Comparison of ENCODE assay signal across 20 cellular contexts in the genomic region with DNA sequence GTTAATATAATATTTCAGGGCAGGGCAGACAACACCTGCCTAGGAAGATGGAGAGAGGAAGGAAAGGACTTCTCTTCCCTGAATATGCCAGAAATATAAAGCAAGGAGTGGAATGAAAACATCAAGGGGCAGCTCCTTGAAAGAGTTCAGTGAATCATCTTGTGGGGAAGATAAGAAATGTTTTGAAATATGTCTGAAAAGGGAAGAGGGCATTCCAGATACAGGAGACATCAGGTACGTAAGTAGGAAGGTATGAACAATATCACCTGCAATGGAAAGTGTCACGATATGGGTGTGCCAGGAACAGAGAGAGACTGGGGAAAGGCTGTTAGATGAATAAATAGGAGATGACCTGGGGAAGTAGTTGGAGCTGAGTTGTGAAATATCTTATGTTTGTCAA.
"Had no signal": no experiment of that assay in that cellular context is flagged by ENCODE, and none has a peak within 500 bp of the region (broad histone marks: within the 10 kb centered on the region; RNA-seq: fewer than 3 reads in every experiment).

No MANE protein-coding gene starts in this region.

- H3K4me1 Mint-ChIP-seq: activated CD4-positive, alpha-beta memory T cell treated with anti-CD3 and anti-CD28 coated beads, Interleukin-2, amount 10 ng/mL, durations not matched to agents 7 days and 5 days; activated CD4-positive, alpha-beta T cell treated with anti-CD3 and anti-CD28 coated beads, Interleukin-2, amount 10 ng/mL, durations not matched to agents 24 days and 14 days; activated naive CD4-positive, alpha-beta T cell treated with anti-CD3 and anti-CD28 coated beads, Interleukin-2, amount 50 U/mL, for 24 hours had no signal

- H3K27ac Mint-ChIP-seq: activated CD4-positive, alpha-beta memory T cell treated with anti-CD3 and anti-CD28 coated beads, Interleukin-2, amount 10 ng/mL, durations not matched to agents 7 days and 5 days; activated CD4-positive, alpha-beta T cell treated with anti-CD3 and anti-CD28 coated beads, Interleukin-2, amount 10 ng/mL, durations not matched to agents 24 days and 14 days; activated naive CD4-positive, alpha-beta T cell treated with anti-CD3 and anti-CD28 coated beads, Interleukin-2, amount 50 U/mL, for 24 hours; activated T-cell treated with anti-CD3 and anti-CD28 coated beads, Interleukin-2, amount 50 U/mL, for 72 hours; nephron progenitor cell; T-helper 1 cell treated with Interleukin-12 subunit alpha and Interleukin-12 subunit beta and Interleukin-4 antibody, amounts not matched to agents 30 μg/mL and 1 μg/mL, for 36 hours had no signal

- H3K4me3 ChIP-seq: left ventricle myocardium inferior, sigmoid colon, testis, upper lobe of right lung had no signal

- H3K27me3 ChIP-seq: foreskin keratinocyte, sigmoid colon, testis, upper lobe of right lung had no signal

- H3K36me3 ChIP-seq: left ventricle myocardium inferior, sigmoid colon, upper lobe of right lung had no signal

- H3K4me3 Mint-ChIP-seq: activated CD4-positive, alpha-beta memory T cell treated with anti-CD3 and anti-CD28 coated beads, Interleukin-2, amount 10 ng/mL, durations not matched to agents 7 days and 5 days; activated CD4-positive, alpha-beta T cell treated with anti-CD3 and anti-CD28 coated beads, Interleukin-2, amount 10 ng/mL, durations not matched to agents 24 days and 14 days; activated naive CD4-positive, alpha-beta T cell treated with anti-CD3 and anti-CD28 coated beads, Interleukin-2, amount 50 U/mL, for 24 hours; activated T-cell treated with anti-CD3 and anti-CD28 coated beads, Interleukin-2, amount 50 U/mL, for 72 hours; brain; nephron progenitor cell; T-helper 1 cell treated with Interleukin-12 subunit alpha and Interleukin-12 subunit beta and Interleukin-4 antibody, amounts not matched to agents 30 μg/mL and 1 μg/mL, for 36 hours had no signal

- H3K9me3 Mint-ChIP-seq: activated CD4-positive, alpha-beta memory T cell treated with anti-CD3 and anti-CD28 coated beads, Interleukin-2, amount 10 ng/mL, durations not matched to agents 7 days and 5 days; activated CD4-positive, alpha-beta T cell treated with anti-CD3 and anti-CD28 coated beads, Interleukin-2, amount 10 ng/mL, durations not matched to agents 24 days and 14 days; activated naive CD4-positive, alpha-beta T cell treated with anti-CD3 and anti-CD28 coated beads, Interleukin-2, amount 50 U/mL, for 24 hours; activated T-cell treated with anti-CD3 and anti-CD28 coated beads, Interleukin-2, amount 50 U/mL, for 72 hours; brain; nephron progenitor cell had no signal

- ATAC-seq: activated T-cell treated with anti-CD3 and anti-CD28 coated beads, Interleukin-2, amount 50 U/mL, for 72 hours; foreskin keratinocyte; upper lobe of right lung had no signal

- H3K4me1 ChIP-seq: foreskin keratinocyte, testis, upper lobe of right lung had no signal

- H3K27me3 Mint-ChIP-seq: activated CD4-positive, alpha-beta memory T cell treated with anti-CD3 and anti-CD28 coated beads, Interleukin-2, amount 10 ng/mL, durations not matched to agents 7 days and 5 days; activated CD4-positive, alpha-beta T cell treated with anti-CD3 and anti-CD28 coated beads, Interleukin-2, amount 10 ng/mL, durations not matched to agents 24 days and 14 days had no signal

- FAIRE-seq: kidney had no signal

- H3K27ac ChIP-seq: foreskin keratinocyte, left ventricle myocardium inferior, sigmoid colon, testis, upper lobe of right lung had no signal

- DNase-seq: activated CD4-positive, alpha-beta memory T cell treated with anti-CD3 and anti-CD28 coated beads, Interleukin-2, amount 10 ng/mL, durations not matched to agents 7 days and 5 days; activated CD4-positive, alpha-beta T cell treated with anti-CD3 and anti-CD28 coated beads, Interleukin-2, amount 10 ng/mL, durations not matched to agents 24 days and 14 days; activated gamma-delta T cell; activated T-cell treated with anti-CD3 and anti-CD28 coated beads, Interleukin-2, amount 50 U/mL, for 72 hours; anterior cingulate cortex; central memory CD4-positive, alpha-beta T cell; dermis blood vessel endothelial cell; effector CD8-positive, alpha-beta T cell; kidney; left ventricle myocardium inferior; nephron progenitor cell; sigmoid colon; stimulated activated CD4-positive, alpha-beta T cell treated with anti-CD3 and anti-CD28 coated beads, Interleukin-2, amount 100 ng/mL, for 48 hours; stimulated activated naive CD4-positive, alpha-beta T cell; testis; upper lobe of right lung had no signal

- H3K9me3 ChIP-seq: left ventricle myocardium inferior, sigmoid colon, testis, upper lobe of right lung had no signal

- H3K36me3 Mint-ChIP-seq: activated naive CD4-positive, alpha-beta T cell treated with anti-CD3 and anti-CD28 coated beads, Interleukin-2, amount 50 U/mL, for 24 hours; brain had no signal
